Comparison of ENCODE assay signal across 18 cellular contexts in genomic region chr18:75694292-75694691, GRCh38.
"Had no signal": no experiment of that assay in that cellular context is flagged by ENCODE, and none has a peak within 500 bp of the region (broad histone marks: within the 10 kb centered on the region; RNA-seq: fewer than 3 reads in every experiment).

No MANE protein-coding gene starts in this region.

- H3K36me3 ChIP-seq: gastrocnemius medialis, left ventricle myocardium inferior, sigmoid colon, uterus had no signal

- H3K27ac ChIP-seq: gastrocnemius medialis, left ventricle myocardium inferior, sigmoid colon, testis, uterus had no signal

- H3K27me3 ChIP-seq: gastrocnemius medialis, sigmoid colon, testis, uterus had no signal

- H3K4me1 ChIP-seq: gastrocnemius medialis, left ventricle myocardium inferior, sigmoid colon, testis, uterus had no signal

- H3K9me3 ChIP-seq: gastrocnemius medialis, left ventricle myocardium inferior, sigmoid colon, testis, uterus had no signal

- H3K4me3 ChIP-seq: gastrocnemius medialis, left ventricle myocardium inferior, sigmoid colon, testis, uterus had no signal

- DNase-seq: activated gamma-delta T cell treated with Interleukin-2 at 50 U/mL for 16 hours; activated T-cell treated with anti-CD3 and anti-CD28 coated beads, Interleukin-2, amount 50 U/mL, for 1 hour; anterior cingulate cortex; dermis blood vessel endothelial cell; effector CD8-positive, alpha-beta T cell; gastrocnemius medialis; hypothalamus; left ventricle myocardium inferior; naive thymus-derived CD8-positive, alpha-beta T cell; retina; sigmoid colon; stimulated activated CD4-positive, alpha-beta T cell treated with anti-CD3 and anti-CD28 coated beads, Interleukin-2, amount 100 ng/mL, for 48 hours; stimulated activated CD8-positive, alpha-beta memory T cell treated with anti-CD3 and anti-CD28 coated beads, Interleukin-4, amount 100 ng/mL, for 48 hours; stimulated activated naive CD4-positive, alpha-beta T cell; testis; trophoblast cell; uterus had no signal

- ATAC-seq: gastrocnemius medialis; naive thymus-derived CD8-positive, alpha-beta T cell; WTC11 had no signal
